Comparison of ENCODE assay signal across 8 cellular contexts in genomic region chr19:18291590-18292459, GRCh38.
DNase-seq lines count a peak whose midpoint lies in the region; ATAC-seq, FAIRE-seq and TF ChIP-seq lines count a peak whose summit lies in the region.

No MANE protein-coding gene starts in this region.

- no peaks in the 10 kb centered on the region for H3K9me3 ChIP-seq in DND-41 (ENCODE audit: insufficient read depth, low read length, severe bottlenecking)

- H3K79me2 ChIP-seq in DND-41 (ENCODE audit: insufficient read depth, low read length) = no peaks in the 10 kb centered on the region

- H3K4me1 Mint-ChIP-seq in effector memory CD8-positive, alpha-beta T cell (ENCODE audit: low read depth in 2 of 2) = peaks cover 39 to 51% of the 10 kb centered on the region in 2 donors
- H3K4me1 Mint-ChIP-seq in memory B cell = peaks cover 48% of the 10 kb centered on the region

- peak overlapping the region; percentile 80 for H2AFZ ChIP-seq in DND-41 (ENCODE audit: low read depth, low read length)

- FAIRE-seq in H54 (lab: Jason Lieb, UNC) = no peak

- peak overlapping the region; percentile 42 to 77 for H3K4me3 ChIP-seq in DND-41 (ENCODE audit: low read depth in 1 of 2, low read length in 2 of 2)

- no peaks in the 10 kb centered on the region for H3K27me3 Mint-ChIP-seq in effector memory CD8-positive, alpha-beta T cell
- H3K27me3 Mint-ChIP-seq in memory B cell = no peaks in the 10 kb centered on the region

- peak overlapping the region; percentile 78 for H3K27ac ChIP-seq in DND-41 (ENCODE audit: low read length)

- H3K4me1 ChIP-seq in DND-41 (ENCODE audit: insufficient read depth, low read length) = peaks cover 43% of the 10 kb centered on the region

- H3K27ac Mint-ChIP-seq in effector memory CD8-positive, alpha-beta T cell = peak overlapping the region; percentile 89 to 99
- H3K27ac Mint-ChIP-seq in memory B cell = peak overlapping the region; percentile 91

- DNase-seq in DND-41 (peak; percentile 92), H54 (ENCODE audit: insufficient read length, low spot score) (peak; percentile 76), NCI-H2227 treated with DMSO at 0.1 percent for 48 hours (lab: John Stamatoyannopoulos, UW) (peak; percentile 59), memory B cell (ENCODE audit: low spot score in 2 of 2) (peak; percentile 76 to 84)
- peak; percentile 94 for DNase-seq in activated CD8-positive, alpha-beta memory T cell treated with anti-CD3 and anti-CD28 coated beads for 24 hours
- peak; percentile 67 to 72 (median 71) for DNase-seq in effector memory CD8-positive, alpha-beta T cell
- DNase-seq in stimulated activated CD8-positive, alpha-beta memory T cell treated with anti-CD3 and anti-CD28 coated beads, Interleukin-15, amount 100 ng/mL, for 24 hours (ENCODE audit: low read depth) = peak; percentile 65

- no peaks in the 10 kb centered on the region for H3K9me3 Mint-ChIP-seq in effector memory CD8-positive, alpha-beta T cell
- H3K9me3 Mint-ChIP-seq in memory B cell = peaks cover 2% of the 10 kb centered on the region

- no peaks in the 10 kb centered on the region for H3K27me3 ChIP-seq in DND-41 (ENCODE audit: insufficient read depth, low read length, poor library complexity)

- peaks cover 32% of the 10 kb centered on the region for H3K36me3 Mint-ChIP-seq in effector memory CD8-positive, alpha-beta T cell (ENCODE audit: insufficient read depth)
- peaks cover 2% of the 10 kb centered on the region for H3K36me3 Mint-ChIP-seq in memory B cell

- no peaks in the 10 kb centered on the region for H4K20me1 ChIP-seq in DND-41 (ENCODE audit: insufficient read depth, low read length)

- H3K9ac ChIP-seq in DND-41 (ENCODE audit: low read depth, low read length) = peak overlapping the region; percentile 78

- peak overlapping the region; percentile 57 to 64 for H3K4me3 Mint-ChIP-seq in effector memory CD8-positive, alpha-beta T cell
- H3K4me3 Mint-ChIP-seq in memory B cell = peak overlapping the region; percentile 90

- H3K4me2 ChIP-seq in DND-41 (ENCODE audit: insufficient read depth, low read length) = peak overlapping the region; percentile 96

- TF ChIP-seq POLR2A in H54 (IDR thresholded peaks at IDR 0.05; ENCODE audit: low read depth, low read length) = peak; percentile 43; the same call in 1 of the 2 replicates

- no peaks in the 10 kb centered on the region for H3K36me3 ChIP-seq in DND-41 (ENCODE audit: insufficient read depth, low read length)

- TF ChIP-seq CTCF in DND-41 (IDR thresholded peaks at IDR 0.05; ENCODE audit: borderline replicate concordance, extremely low read depth, low read length, poor library complexity, severe bottlenecking) = no peak

- ATAC-seq in DND-41 (ENCODE audit: insufficient read depth, low read depth) (peak; percentile 55), memory B cell (ENCODE audit: low read depth) (peak; percentile 58), GM19328 (IDR thresholded peaks at IDR 0.05; ENCODE audit: unreplicated experiment) (no peak)
- ATAC-seq in effector memory CD8-positive, alpha-beta T cell (replicated peaks) = peak; percentile 29
